ENCODE assay signal across 1 cellular context in genomic region chr7:5478568-5479045, GRCh38.
TF ChIP-seq lines count a peak whose summit lies in the region.

No MANE protein-coding gene starts in this region.

TF ChIP-seq in HepG2, 621 proteins besides CTCF, POLR2A, EP300 and RAD21:
- TF ChIP-seq, protein P1, sequence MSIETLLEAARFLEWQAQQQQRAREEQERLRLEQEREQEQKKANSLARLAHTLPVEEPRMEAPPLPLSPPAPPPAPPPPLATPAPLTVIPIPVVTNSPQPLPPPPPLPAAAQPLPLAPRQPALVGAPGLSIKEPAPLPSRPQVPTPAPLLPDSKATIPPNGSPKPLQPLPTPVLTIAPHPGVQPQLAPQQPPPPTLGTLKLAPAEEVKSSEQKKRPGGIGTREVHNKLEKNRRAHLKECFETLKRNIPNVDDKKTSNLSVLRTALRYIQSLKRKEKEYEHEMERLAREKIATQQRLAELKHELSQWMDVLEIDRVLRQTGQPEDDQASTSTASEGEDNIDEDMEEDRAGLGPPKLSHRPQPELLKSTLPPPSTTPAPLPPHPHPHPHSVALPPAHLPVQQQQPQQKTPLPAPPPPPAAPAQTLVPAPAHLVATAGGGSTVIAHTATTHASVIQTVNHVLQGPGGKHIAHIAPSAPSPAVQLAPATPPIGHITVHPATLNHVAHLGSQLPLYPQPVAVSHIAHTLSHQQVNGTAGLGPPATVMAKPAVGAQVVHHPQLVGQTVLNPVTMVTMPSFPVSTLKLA (IDR thresholded peaks at IDR 0.05) = peak; percentile 24; the same call in 1 of the 2 replicates
- TF ChIP-seq ZNF563 (CRISPR knock-in tag; IDR thresholded peaks at IDR 0.05) = no peak
